ENCODE assay signal across 1 cellular context in the genomic region with DNA sequence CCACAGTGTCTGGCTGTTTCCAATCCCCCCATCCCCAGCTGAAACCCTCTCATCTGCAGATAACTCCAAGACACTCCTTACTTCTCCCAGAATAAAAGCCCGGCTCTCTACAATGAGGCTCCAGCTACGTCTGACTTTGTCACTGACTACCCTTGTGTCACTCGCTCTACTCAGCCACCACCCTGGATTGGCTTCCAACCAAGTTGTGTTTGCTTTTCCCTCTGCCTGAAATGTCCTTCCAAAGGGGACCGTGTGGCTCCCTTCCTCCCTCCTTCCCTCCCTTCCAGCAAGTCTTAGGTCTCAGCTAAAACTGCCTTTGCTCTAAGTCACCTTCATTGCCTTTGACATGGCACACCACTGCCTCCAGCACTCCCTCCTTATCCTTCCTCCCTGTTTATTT.
TF ChIP-seq lines count a peak whose summit lies in the region.

No MANE protein-coding gene starts in this region.

TF ChIP-seq in GM23338, 12 proteins besides CTCF, POLR2A, EP300 and RAD21 (continued from another document):
- TF ChIP-seq, protein P1, sequence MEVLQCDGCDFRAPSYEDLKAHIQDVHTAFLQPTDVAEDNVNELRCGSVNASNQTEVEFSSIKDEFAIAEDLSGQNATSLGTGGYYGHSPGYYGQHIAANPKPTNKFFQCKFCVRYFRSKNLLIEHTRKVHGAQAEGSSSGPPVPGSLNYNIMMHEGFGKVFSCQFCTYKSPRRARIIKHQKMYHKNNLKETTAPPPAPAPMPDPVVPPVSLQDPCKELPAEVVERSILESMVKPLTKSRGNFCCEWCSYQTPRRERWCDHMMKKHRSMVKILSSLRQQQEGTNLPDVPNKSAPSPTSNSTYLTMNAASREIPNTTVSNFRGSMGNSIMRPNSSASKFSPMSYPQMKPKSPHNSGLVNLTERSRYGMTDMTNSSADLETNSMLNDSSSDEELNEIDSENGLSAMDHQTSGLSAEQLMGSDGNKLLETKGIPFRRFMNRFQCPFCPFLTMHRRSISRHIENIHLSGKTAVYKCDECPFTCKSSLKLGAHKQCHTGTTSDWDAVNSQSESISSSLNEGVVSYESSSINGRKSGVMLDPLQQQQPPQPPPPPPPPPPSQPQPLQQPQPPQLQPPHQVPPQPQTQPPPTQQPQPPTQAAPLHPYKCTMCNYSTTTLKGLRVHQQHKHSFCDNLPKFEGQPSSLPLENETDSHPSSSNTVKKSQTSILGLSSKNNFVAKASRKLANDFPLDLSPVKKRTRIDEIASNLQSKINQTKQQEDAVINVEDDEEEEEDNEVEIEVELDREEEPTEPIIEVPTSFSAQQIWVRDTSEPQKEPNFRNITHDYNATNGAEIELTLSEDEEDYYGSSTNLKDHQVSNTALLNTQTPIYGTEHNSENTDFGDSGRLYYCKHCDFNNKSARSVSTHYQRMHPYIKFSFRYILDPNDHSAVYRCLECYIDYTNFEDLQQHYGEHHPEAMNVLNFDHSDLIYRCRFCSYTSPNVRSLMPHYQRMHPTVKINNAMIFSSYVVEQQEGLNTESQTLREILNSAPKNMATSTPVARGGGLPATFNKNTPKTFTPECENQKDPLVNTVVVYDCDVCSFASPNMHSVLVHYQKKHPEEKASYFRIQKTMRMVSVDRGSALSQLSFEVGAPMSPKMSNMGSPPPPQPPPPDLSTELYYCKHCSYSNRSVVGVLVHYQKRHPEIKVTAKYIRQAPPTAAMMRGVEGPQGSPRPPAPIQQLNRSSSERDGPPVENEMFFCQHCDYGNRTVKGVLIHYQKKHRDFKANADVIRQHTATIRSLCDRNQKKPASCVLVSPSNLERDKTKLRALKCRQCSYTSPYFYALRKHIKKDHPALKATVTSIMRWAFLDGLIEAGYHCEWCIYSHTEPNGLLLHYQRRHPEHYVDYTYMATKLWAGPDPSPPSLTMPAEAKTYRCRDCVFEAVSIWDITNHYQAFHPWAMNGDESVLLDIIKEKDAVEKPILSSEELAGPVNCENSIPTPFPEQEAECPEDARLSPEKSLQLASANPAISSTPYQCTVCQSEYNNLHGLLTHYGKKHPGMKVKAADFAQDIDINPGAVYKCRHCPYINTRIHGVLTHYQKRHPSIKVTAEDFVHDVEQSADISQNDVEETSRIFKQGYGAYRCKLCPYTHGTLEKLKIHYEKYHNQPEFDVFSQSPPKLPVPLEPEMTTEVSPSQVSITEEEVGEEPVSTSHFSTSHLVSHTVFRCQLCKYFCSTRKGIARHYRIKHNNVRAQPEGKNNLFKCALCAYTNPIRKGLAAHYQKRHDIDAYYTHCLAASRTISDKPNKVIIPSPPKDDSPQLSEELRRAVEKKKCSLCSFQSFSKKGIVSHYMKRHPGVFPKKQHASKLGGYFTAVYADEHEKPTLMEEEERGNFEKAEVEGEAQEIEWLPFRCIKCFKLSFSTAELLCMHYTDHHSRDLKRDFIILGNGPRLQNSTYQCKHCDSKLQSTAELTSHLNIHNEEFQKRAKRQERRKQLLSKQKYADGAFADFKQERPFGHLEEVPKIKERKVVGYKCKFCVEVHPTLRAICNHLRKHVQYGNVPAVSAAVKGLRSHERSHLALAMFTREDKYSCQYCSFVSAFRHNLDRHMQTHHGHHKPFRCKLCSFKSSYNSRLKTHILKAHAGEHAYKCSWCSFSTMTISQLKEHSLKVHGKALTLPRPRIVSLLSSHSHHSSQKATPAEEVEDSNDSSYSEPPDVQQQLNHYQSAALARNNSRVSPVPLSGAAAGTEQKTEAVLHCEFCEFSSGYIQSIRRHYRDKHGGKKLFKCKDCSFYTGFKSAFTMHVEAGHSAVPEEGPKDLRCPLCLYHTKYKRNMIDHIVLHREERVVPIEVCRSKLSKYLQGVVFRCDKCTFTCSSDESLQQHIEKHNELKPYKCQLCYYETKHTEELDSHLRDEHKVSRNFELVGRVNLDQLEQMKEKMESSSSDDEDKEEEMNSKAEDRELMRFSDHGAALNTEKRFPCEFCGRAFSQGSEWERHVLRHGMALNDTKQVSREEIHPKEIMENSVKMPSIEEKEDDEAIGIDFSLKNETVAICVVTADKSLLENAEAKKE (CRISPR knock-in tag; IDR thresholded peaks at IDR 0.05), result no peak
- no peak for TF ChIP-seq ZNF114 (CRISPR knock-in tag; IDR thresholded peaks at IDR 0.05)
- TF ChIP-seq, protein P2, sequence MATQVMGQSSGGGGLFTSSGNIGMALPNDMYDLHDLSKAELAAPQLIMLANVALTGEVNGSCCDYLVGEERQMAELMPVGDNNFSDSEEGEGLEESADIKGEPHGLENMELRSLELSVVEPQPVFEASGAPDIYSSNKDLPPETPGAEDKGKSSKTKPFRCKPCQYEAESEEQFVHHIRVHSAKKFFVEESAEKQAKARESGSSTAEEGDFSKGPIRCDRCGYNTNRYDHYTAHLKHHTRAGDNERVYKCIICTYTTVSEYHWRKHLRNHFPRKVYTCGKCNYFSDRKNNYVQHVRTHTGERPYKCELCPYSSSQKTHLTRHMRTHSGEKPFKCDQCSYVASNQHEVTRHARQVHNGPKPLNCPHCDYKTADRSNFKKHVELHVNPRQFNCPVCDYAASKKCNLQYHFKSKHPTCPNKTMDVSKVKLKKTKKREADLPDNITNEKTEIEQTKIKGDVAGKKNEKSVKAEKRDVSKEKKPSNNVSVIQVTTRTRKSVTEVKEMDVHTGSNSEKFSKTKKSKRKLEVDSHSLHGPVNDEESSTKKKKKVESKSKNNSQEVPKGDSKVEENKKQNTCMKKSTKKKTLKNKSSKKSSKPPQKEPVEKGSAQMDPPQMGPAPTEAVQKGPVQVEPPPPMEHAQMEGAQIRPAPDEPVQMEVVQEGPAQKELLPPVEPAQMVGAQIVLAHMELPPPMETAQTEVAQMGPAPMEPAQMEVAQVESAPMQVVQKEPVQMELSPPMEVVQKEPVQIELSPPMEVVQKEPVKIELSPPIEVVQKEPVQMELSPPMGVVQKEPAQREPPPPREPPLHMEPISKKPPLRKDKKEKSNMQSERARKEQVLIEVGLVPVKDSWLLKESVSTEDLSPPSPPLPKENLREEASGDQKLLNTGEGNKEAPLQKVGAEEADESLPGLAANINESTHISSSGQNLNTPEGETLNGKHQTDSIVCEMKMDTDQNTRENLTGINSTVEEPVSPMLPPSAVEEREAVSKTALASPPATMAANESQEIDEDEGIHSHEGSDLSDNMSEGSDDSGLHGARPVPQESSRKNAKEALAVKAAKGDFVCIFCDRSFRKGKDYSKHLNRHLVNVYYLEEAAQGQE (IDR thresholded peaks at IDR 0.05; ENCODE audit: unreplicated experiment), result no peak
- TF ChIP-seq JUNB (IDR thresholded peaks at IDR 0.05; ENCODE audit: unreplicated experiment), result no peak
- TF ChIP-seq NANOG (IDR thresholded peaks at IDR 0.05; ENCODE audit: borderline replicate concordance), result no peak
- TF ChIP-seq ZNF331 (CRISPR knock-in tag; IDR thresholded peaks at IDR 0.05; ENCODE audit: low read depth), result no peak
- TF ChIP-seq CREB1 (CRISPR knock-in tag; IDR thresholded peaks at IDR 0.05; ENCODE audit: low read depth), result no peak
- TF ChIP-seq POLR2AphosphoS5 (IDR thresholded peaks at IDR 0.05; ENCODE audit: low read depth), result no peak
